In genomic region chr7:102468416-102469350, GRCh38 we compare ENCODE assay signal across 22 cellular contexts. TPM values are rescaled to one million over a fixed set of nuclear protein-coding genes. Genes with fewer than 3 reads are reported as not detected.
DNase-seq lines count a peak whose midpoint lies in the region; ATAC-seq and TF ChIP-seq lines count a peak whose summit lies in the region.
"Had no signal": no experiment of that assay in that cellular context is flagged by ENCODE, and none has a peak within 500 bp of the region (broad histone marks: within the 10 kb centered on the region; RNA-seq: fewer than 3 reads in every experiment).

No MANE protein-coding gene starts in this region.

- TF ChIP-seq CTCF in heart left ventricle (IDR thresholded peaks at IDR 0.05) (no peak), RWPE2 (IDR thresholded peaks at IDR 0.05; ENCODE audit: poor library complexity, severe bottlenecking) (no peak), type B pancreatic cell (conservative IDR thresholded peaks at IDR 0.05) (no peak)

- DNase-seq in heart left ventricle (peak in 3 of 5 donors; percentile 11 to 63 (median 29)), Right ventricle myocardium inferior (ENCODE audit: missing footprints) (no peak), RWPE2 (ENCODE audit: low spot score) (peak; percentile 63), left colon (peak; percentile 12 to 27), type B pancreatic cell (ENCODE audit: extremely low spot score, unreplicated experiment) (peak; percentile 68), SJCRH30 (no peak)
- no peak for DNase-seq in activated CD8-positive, alpha-beta memory T cell treated with anti-CD3 and anti-CD28 coated beads, Interleukin-2, amount 10 ng/mL, durations not matched to agents 7 days and 5 days
- DNase-seq: activated CD4-positive, alpha-beta T cell treated with anti-CD3 and anti-CD28 coated beads for 48 hours; activated naive CD4-positive, alpha-beta T cell treated with anti-CD3 and anti-CD28 coated beads for 36 hours; cortex of kidney; DMS79; islet precursor cell; mesendoderm; NCI-H1105 treated with DMSO at 0.1 percent for 48 hours; NCI-H2107; NCI-H510A treated with DMSO at 0.1 percent for 48 hours; stimulated activated CD8-positive, alpha-beta memory T cell treated with anti-CD3 and anti-CD28 coated beads, Interleukin-4, amount 100 ng/mL, for 48 hours had no signal

- H3K27me3 ChIP-seq in heart left ventricle, result no peaks in the 10 kb centered on the region
- no peaks in the 10 kb centered on the region for H3K27me3 ChIP-seq in RWPE2 (ENCODE audit: insufficient read depth, poor library complexity, severe bottlenecking)
- no peaks in the 10 kb centered on the region for H3K27me3 ChIP-seq in SJCRH30
- H3K27me3 ChIP-seq: vagina had no signal

- CTCF ChIA-PET in activated CD8-positive, alpha-beta memory T cell treated with anti-CD3 and anti-CD28 coated beads, Interleukin-2, amount 10 ng/mL, durations not matched to agents 7 days and 5 days (lab: Charles Lee), result interaction anchor here (1.6 kb wide), 1 partner anchor 61 kb away, joined by 6 read pairs; no protein-coding TSS in a partner anchor

- H3K4me3 ChIP-seq in heart left ventricle, result no peak overlapping the region
- no peak overlapping the region for H3K4me3 ChIP-seq in RWPE2 (ENCODE audit: severe bottlenecking)
- H3K4me3 ChIP-seq in SJCRH30, result no peak overlapping the region
- H3K4me3 ChIP-seq: prostate gland, vagina had no signal

- no peaks in the 10 kb centered on the region for H3K36me3 Mint-ChIP-seq in type B pancreatic cell
- no peaks in the 10 kb centered on the region for H3K36me3 Mint-ChIP-seq in activated CD8-positive, alpha-beta memory T cell treated with anti-CD3 and anti-CD28 coated beads, Interleukin-2, amount 10 ng/mL, durations not matched to agents 7 days and 5 days

- H3K27me3 Mint-ChIP-seq in type B pancreatic cell, result no peaks in the 10 kb centered on the region
- no peaks in the 10 kb centered on the region for H3K27me3 Mint-ChIP-seq in activated CD8-positive, alpha-beta memory T cell treated with anti-CD3 and anti-CD28 coated beads, Interleukin-2, amount 10 ng/mL, durations not matched to agents 7 days and 5 days

- TF ChIP-seq POLR2A in heart left ventricle (IDR thresholded peaks at IDR 0.05), result no peak

- H3K9me3 ChIP-seq in heart left ventricle, result no peaks in the 10 kb centered on the region
- no peaks in the 10 kb centered on the region for H3K9me3 ChIP-seq in RWPE2 (ENCODE audit: severe bottlenecking)
- no peaks in the 10 kb centered on the region for H3K9me3 ChIP-seq in SJCRH30 (replicated peaks)
- H3K9me3 ChIP-seq: prostate gland, vagina had no signal

- 85 to 88% (median 87%) methylated on average over 33 to 42 of the region's 42 CpGs for WGBS in heart left ventricle, 4 donors

- intact Hi-C loops in heart left ventricle (cut with DNase I), result loop anchor here in 1 of 10 donors (5.0 kb wide), 1 partner anchor 51 kb away; no protein-coding TSS in a partner anchor
- intact Hi-C loops in Right ventricle myocardium inferior (cut with DNase I), result no loop called here
- intact Hi-C loops in left colon (cut with DNase I, micrococcal nuclease), result no loop called here

- no peak for ATAC-seq in heart left ventricle
- ATAC-seq in Right ventricle myocardium inferior, result no peak
- ATAC-seq in RWPE2 (ENCODE audit: low read depth), result no peak
- no peak for ATAC-seq in left colon
- no peak for ATAC-seq in HG02588 (IDR thresholded peaks at IDR 0.05; ENCODE audit: unreplicated experiment)
- ATAC-seq in activated CD8-positive, alpha-beta memory T cell treated with anti-CD3 and anti-CD28 coated beads, Interleukin-2, amount 10 ng/mL, durations not matched to agents 7 days and 5 days, result no peak
- ATAC-seq: CD8-positive, alpha-beta T cell had no signal

- H3K27ac Mint-ChIP-seq in type B pancreatic cell, result no peak overlapping the region
- no peak overlapping the region for H3K27ac Mint-ChIP-seq in activated CD8-positive, alpha-beta memory T cell treated with anti-CD3 and anti-CD28 coated beads, Interleukin-2, amount 10 ng/mL, durations not matched to agents 7 days and 5 days
- H3K27ac Mint-ChIP-seq: activated naive CD4-positive, alpha-beta T cell treated with anti-CD3 and anti-CD28 coated beads for 36 hours; CD8-positive, alpha-beta T cell; nephron had no signal

- no peak overlapping the region for H3K4me3 Mint-ChIP-seq in type B pancreatic cell
- no peak overlapping the region for H3K4me3 Mint-ChIP-seq in activated CD8-positive, alpha-beta memory T cell treated with anti-CD3 and anti-CD28 coated beads, Interleukin-2, amount 10 ng/mL, durations not matched to agents 7 days and 5 days
- H3K4me3 Mint-ChIP-seq: activated naive CD4-positive, alpha-beta T cell treated with anti-CD3 and anti-CD28 coated beads for 36 hours; CD8-positive, alpha-beta T cell; nephron had no signal

- H3K4me1 ChIP-seq in heart left ventricle (peaks cover 3 to 19% (median 15%) of the 10 kb centered on the region in 12 donors), RWPE2 (ENCODE audit: insufficient read depth, poor library complexity, severe bottlenecking) (no peaks in the 10 kb centered on the region), SJCRH30 (peaks cover 14% of the 10 kb centered on the region)

- no peaks in the 10 kb centered on the region for H3K9me3 Mint-ChIP-seq in type B pancreatic cell
- H3K9me3 Mint-ChIP-seq in activated CD8-positive, alpha-beta memory T cell treated with anti-CD3 and anti-CD28 coated beads, Interleukin-2, amount 10 ng/mL, durations not matched to agents 7 days and 5 days (ENCODE audit: low read depth), result no peaks in the 10 kb centered on the region
- H3K9me3 Mint-ChIP-seq: activated naive CD4-positive, alpha-beta T cell treated with anti-CD3 and anti-CD28 coated beads for 36 hours; CD8-positive, alpha-beta T cell; nephron had no signal

- peaks cover 0 to 44% (median 22%) of the 10 kb centered on the region in 9 donors for H3K36me3 ChIP-seq in heart left ventricle
- H3K36me3 ChIP-seq in RWPE2 (ENCODE audit: low read depth), result peaks cover 25% of the 10 kb centered on the region
- peaks cover 24% of the 10 kb centered on the region for H3K36me3 ChIP-seq in SJCRH30
- H3K36me3 ChIP-seq: prostate gland had no signal

- H3K4me1 Mint-ChIP-seq in type B pancreatic cell (ENCODE audit: unreplicated experiment), result peaks cover 5% of the 10 kb centered on the region
- peaks cover 17% of the 10 kb centered on the region for H3K4me1 Mint-ChIP-seq in activated CD8-positive, alpha-beta memory T cell treated with anti-CD3 and anti-CD28 coated beads, Interleukin-2, amount 10 ng/mL, durations not matched to agents 7 days and 5 days

- no peak overlapping the region for H3K27ac ChIP-seq in heart left ventricle
- H3K27ac ChIP-seq in RWPE2 (ENCODE audit: poor library complexity, severe bottlenecking), result no peak overlapping the region
- no peak overlapping the region for H3K27ac ChIP-seq in SJCRH30
- H3K27ac ChIP-seq: prostate gland, vagina had no signal

RNA-seq across cellular contexts. Expression of gene LRWD1, which starts 3.9 kb away (rescaled TPM):
- 10 to 100 TPM in 4 of 9 donors, 1 to 10 TPM in 5; 7.6 to 24.9 (median 9.7) TPM for total RNA-seq in heart left ventricle
- polyA plus RNA-seq in heart left ventricle, result 10 to 100 TPM in 1 of 2 donors, 1 to 10 TPM in 1; 4.7 to 26.4 TPM
- total RNA-seq in Right ventricle myocardium inferior, result 10.0 TPM
- 10 to 100 TPM; 12.6 to 15.2 TPM for total RNA-seq in left colon
- total RNA-seq in type B pancreatic cell (ENCODE audit: low replicate concordance), result 16.5 and 23.5 TPM in 2 replicates
- 26.1 and 27.8 TPM in 2 replicates for total RNA-seq in SJCRH30 (2014; rRNA removed; shearing (Covaris generic))
- total RNA-seq in activated CD8-positive, alpha-beta memory T cell treated with anti-CD3 and anti-CD28 coated beads, Interleukin-2, amount 10 ng/mL, durations not matched to agents 7 days and 5 days, result 10 to 100 TPM; 20.6 to 24.0 TPM

RNA-seq across cellular contexts. Expression of gene ALKBH4, which starts 4.0 kb away (rescaled TPM):
- 10 to 100 TPM in 2 of 9 donors, 1 to 10 TPM in 7; 4.9 to 19.4 (median 6.5) TPM for total RNA-seq in heart left ventricle
- polyA plus RNA-seq in heart left ventricle, result 1 to 10 TPM; 6.8 to 7.9 TPM
- total RNA-seq in Right ventricle myocardium inferior, result 5.8 TPM
- 1 to 10 TPM; 9.5 to 9.9 TPM for total RNA-seq in left colon
- total RNA-seq in type B pancreatic cell (ENCODE audit: low replicate concordance), result 11.2 and 13.3 TPM in 2 replicates
- total RNA-seq in SJCRH30 (2014; rRNA removed; shearing (Covaris generic)), result 16.2 and 21.1 TPM in 2 replicates
- total RNA-seq in activated CD8-positive, alpha-beta memory T cell treated with anti-CD3 and anti-CD28 coated beads, Interleukin-2, amount 10 ng/mL, durations not matched to agents 7 days and 5 days, result 10 to 100 TPM; 11.2 to 14.6 TPM

RNA-seq across cellular contexts. Expression of gene POLR2J, which starts 10.0 kb away (rescaled TPM):
- total RNA-seq in heart left ventricle (10 to 100 TPM; 34.4 to 72.9 (median 47.4) TPM), Right ventricle myocardium inferior (49.0 TPM), left colon (10 to 100 TPM; 49.4 to 50.9 TPM), type B pancreatic cell (ENCODE audit: low replicate concordance) (45.2 and 48.1 TPM in 2 replicates)
- 100 to 1,000 TPM in 1 of 2 donors, 10 to 100 TPM in 1; 86.3 to 227 TPM for polyA plus RNA-seq in heart left ventricle
- total RNA-seq in SJCRH30 (2014; rRNA removed; shearing (Covaris generic)), result 70.1 and 73.2 TPM in 2 replicates
- 10 to 100 TPM; 52.9 to 56.7 TPM for total RNA-seq in activated CD8-positive, alpha-beta memory T cell treated with anti-CD3 and anti-CD28 coated beads, Interleukin-2, amount 10 ng/mL, durations not matched to agents 7 days and 5 days

RNA-seq across cellular contexts. Expression of gene ORAI2, which starts 35.3 kb away (rescaled TPM):
- 10 to 100 TPM in 2 of 9 donors, 1 to 10 TPM in 7; 1.9 to 22.0 (median 4.8) TPM for total RNA-seq in heart left ventricle
- polyA plus RNA-seq in heart left ventricle, result 10 to 100 TPM in 1 of 2 donors, 1 to 10 TPM in 1; 1.1 to 10.6 TPM
- total RNA-seq in Right ventricle myocardium inferior, result 3.0 TPM
- total RNA-seq in left colon, result 1 to 10 TPM; 4.2 to 6.8 TPM
- 23.1 and 34.9 TPM in 2 replicates for total RNA-seq in type B pancreatic cell (ENCODE audit: low replicate concordance)
- total RNA-seq in SJCRH30 (2014; rRNA removed; shearing (Covaris generic)), result 24.6 and 25.6 TPM in 2 replicates
- total RNA-seq in activated CD8-positive, alpha-beta memory T cell treated with anti-CD3 and anti-CD28 coated beads, Interleukin-2, amount 10 ng/mL, durations not matched to agents 7 days and 5 days, result 10 to 100 TPM; 58.1 to 73.7 TPM

RNA-seq across cellular contexts. Expression of gene RASA4B, which starts 48.9 kb away (rescaled TPM):
- total RNA-seq in heart left ventricle (10 to 100 TPM in 2 of 9 donors, 1 to 10 TPM in 7; 3.3 to 28.1 (median 7.1) TPM), Right ventricle myocardium inferior (7.8 TPM), left colon (10 to 100 TPM; 13.4 to 22.5 TPM), type B pancreatic cell (ENCODE audit: low replicate concordance) (5.5 and 7.1 TPM in 2 replicates)
- 1 to 10 TPM; 2.7 to 3.2 TPM for polyA plus RNA-seq in heart left ventricle
- 1.5 and 2.5 TPM in 2 replicates for total RNA-seq in SJCRH30 (2014; rRNA removed; shearing (Covaris generic))
- total RNA-seq in activated CD8-positive, alpha-beta memory T cell treated with anti-CD3 and anti-CD28 coated beads, Interleukin-2, amount 10 ng/mL, durations not matched to agents 7 days and 5 days, result 10 to 100 TPM; 14.8 to 16.7 TPM

Comparison
In these comparisons a context has a peak if more than half of its experiments do, and no peak if none do; other contexts are left out.
1. DNase-seq: peak in heart left ventricle (3 of 5), RWPE2 (single experiment), left colon (2 of 2) and type B pancreatic cell (single experiment); none in Right ventricle myocardium inferior (single experiment), SJCRH30 (0 of 2) and activated CD8-positive, alpha-beta memory T cell treated with anti-CD3 and anti-CD28 coated beads, Interleukin-2, amount 10 ng/mL, durations not matched to agents 7 days and 5 days (single experiment).